ENCODE assay signal across 1 cellular context in genomic region chr5:158414333-158414762, GRCh38.
TF ChIP-seq lines count a peak whose summit lies in the region.

No MANE protein-coding gene starts in this region.

TF ChIP-seq in IMR-90, 13 proteins besides CTCF, POLR2A, EP300 and RAD21 (continued from another document):
- TF ChIP-seq USF2 (IDR thresholded peaks at IDR 0.05; ENCODE audit: low read depth, low read length) (no peak), RFX5 (IDR thresholded peaks at IDR 0.05; ENCODE audit: low read depth, low read length) (no peak), BHLHE40 (IDR thresholded peaks at IDR 0.05; ENCODE audit: low read depth, low read length) (no peak), MXI1 (IDR thresholded peaks at IDR 0.05; ENCODE audit: borderline replicate concordance, low read depth, low read length) (no peak), RCOR1 (IDR thresholded peaks at IDR 0.05; ENCODE audit: insufficient replicate concordance, low read length) (no peak), SMC3 (IDR thresholded peaks at IDR 0.05; ENCODE audit: low read depth, low read length) (no peak), CEBPB (IDR thresholded peaks at IDR 0.05; ENCODE audit: low read depth, low read length) (no peak), MAFK (IDR thresholded peaks at IDR 0.05; ENCODE audit: low read depth, low read length) (no peak)
- TF ChIP-seq, protein P1, sequence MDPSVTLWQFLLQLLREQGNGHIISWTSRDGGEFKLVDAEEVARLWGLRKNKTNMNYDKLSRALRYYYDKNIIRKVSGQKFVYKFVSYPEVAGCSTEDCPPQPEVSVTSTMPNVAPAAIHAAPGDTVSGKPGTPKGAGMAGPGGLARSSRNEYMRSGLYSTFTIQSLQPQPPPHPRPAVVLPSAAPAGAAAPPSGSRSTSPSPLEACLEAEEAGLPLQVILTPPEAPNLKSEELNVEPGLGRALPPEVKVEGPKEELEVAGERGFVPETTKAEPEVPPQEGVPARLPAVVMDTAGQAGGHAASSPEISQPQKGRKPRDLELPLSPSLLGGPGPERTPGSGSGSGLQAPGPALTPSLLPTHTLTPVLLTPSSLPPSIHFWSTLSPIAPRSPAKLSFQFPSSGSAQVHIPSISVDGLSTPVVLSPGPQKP (IDR thresholded peaks at IDR 0.05; ENCODE audit: borderline replicate concordance, low read depth, low read length), result no peak
